Comparison of ENCODE assay signal across 8 cellular contexts in the genomic region with DNA sequence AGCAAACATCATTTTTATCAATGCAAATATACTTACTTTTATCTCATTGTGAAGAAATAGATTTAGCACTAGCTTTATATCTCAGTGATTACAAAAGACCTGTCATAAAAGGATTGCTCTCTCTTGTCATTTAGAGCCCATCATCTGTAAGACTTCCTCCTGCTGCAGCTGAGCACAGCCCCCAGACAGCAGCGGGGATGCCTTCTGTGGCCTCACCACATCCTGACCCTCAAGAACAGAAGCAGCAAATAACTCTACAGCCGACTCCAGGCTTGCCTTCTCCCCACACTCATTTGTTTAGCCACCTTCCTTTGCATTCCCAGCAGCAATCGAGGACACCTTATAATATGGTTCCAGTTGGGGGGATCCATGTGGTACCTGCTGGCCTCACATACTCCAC.
A peak's percentile ranks its signal among the peaks of the same experiment; 100 is the strongest.
DNase-seq lines count a peak whose midpoint lies in the region; ATAC-seq and TF ChIP-seq lines count a peak whose summit lies in the region.

No MANE protein-coding gene starts in this region.

- intact Hi-C loops in sigmoid colon (cut with DNase I): no loop called here

- H3K4me1 Mint-ChIP-seq in nephron progenitor cell: peaks cover 6% of the 10 kb centered on the region

- WGBS in sigmoid colon, 2 donors: 44 to 80% methylated on average over 3 of the region's 3 CpGs

- ATAC-seq in GM18909 (IDR thresholded peaks at IDR 0.05; ENCODE audit: poor library complexity, unreplicated experiment) (peak; percentile 65), HG02981 (IDR thresholded peaks at IDR 0.05; ENCODE audit: unreplicated experiment) (peak; percentile 94)

- TF ChIP-seq EP300 in sigmoid colon (IDR thresholded peaks at IDR 0.05): no peak

- DNase-seq in T-helper 2 cell (peak in 3 of 5 experiments; percentile 18 to 96 (median 29)), nephron progenitor cell (no peak), WERI-Rb-1 (no peak), sigmoid colon (no peak), midbrain (lab: John Stamatoyannopoulos, UW) (no peak), erythroblast (lab: John Stamatoyannopoulos, UW) (no peak)

- H3K27ac ChIP-seq in WERI-Rb-1 (no peak overlapping the region), sigmoid colon (no peak overlapping the region)

- H3K27me3 Mint-ChIP-seq in nephron progenitor cell (ENCODE audit: low read depth, poor library complexity): no peaks in the 10 kb centered on the region

- TF ChIP-seq POLR2A in sigmoid colon (IDR thresholded peaks at IDR 0.05): no peak
- TF ChIP-seq POLR2A in erythroblast (IDR thresholded peaks at IDR 0.05; ENCODE audit: low read length): no peak

- H3K9me3 Mint-ChIP-seq in nephron progenitor cell: no peaks in the 10 kb centered on the region

- H3K4me3 ChIP-seq in WERI-Rb-1 (ENCODE audit: low read depth, low read length) (no peak overlapping the region), sigmoid colon (no peak overlapping the region)

- no peaks in the 10 kb centered on the region for H3K27me3 ChIP-seq in WERI-Rb-1 (ENCODE audit: insufficient read depth, low read depth, severe bottlenecking)
- H3K27me3 ChIP-seq in sigmoid colon: no peaks in the 10 kb centered on the region

- H3K9me3 ChIP-seq in WERI-Rb-1 (ENCODE audit: severe bottlenecking): no peaks in the 10 kb centered on the region
- no peaks in the 10 kb centered on the region for H3K9me3 ChIP-seq in sigmoid colon

- H3K36me3 ChIP-seq in WERI-Rb-1: peaks cover 21% of the 10 kb centered on the region
- H3K36me3 ChIP-seq in sigmoid colon: peaks cover 0 to 33% (median 7%) of the 10 kb centered on the region in 4 donors

- no peak overlapping the region for H3K4me3 Mint-ChIP-seq in nephron progenitor cell

- H3K36me3 Mint-ChIP-seq in nephron progenitor cell (ENCODE audit: low read depth): peaks cover 65% of the 10 kb centered on the region

- H3K27ac Mint-ChIP-seq in nephron progenitor cell: peak overlapping the region; percentile 83

- TF ChIP-seq CTCF in nephron progenitor cell (IDR thresholded peaks at IDR 0.05) (no peak), WERI-Rb-1 (IDR thresholded peaks at IDR 0.05; ENCODE audit: low read depth, low read length) (no peak), sigmoid colon (IDR thresholded peaks at IDR 0.05) (no peak)

- peaks cover 0 to 6% (median 0%) of the 10 kb centered on the region in 4 donors for H3K4me1 ChIP-seq in sigmoid colon

Comparison
In these comparisons a context has a peak if more than half of its experiments do, and no peak if none do; other contexts are left out.
1. DNase-seq: peak in T-helper 2 cell (3 of 5); none in nephron progenitor cell (single experiment), WERI-Rb-1 (single experiment), sigmoid colon (single experiment), midbrain (single experiment) and erythroblast (0 of 2).